ENCODE assay signal across 8 cellular contexts in the genomic region with DNA sequence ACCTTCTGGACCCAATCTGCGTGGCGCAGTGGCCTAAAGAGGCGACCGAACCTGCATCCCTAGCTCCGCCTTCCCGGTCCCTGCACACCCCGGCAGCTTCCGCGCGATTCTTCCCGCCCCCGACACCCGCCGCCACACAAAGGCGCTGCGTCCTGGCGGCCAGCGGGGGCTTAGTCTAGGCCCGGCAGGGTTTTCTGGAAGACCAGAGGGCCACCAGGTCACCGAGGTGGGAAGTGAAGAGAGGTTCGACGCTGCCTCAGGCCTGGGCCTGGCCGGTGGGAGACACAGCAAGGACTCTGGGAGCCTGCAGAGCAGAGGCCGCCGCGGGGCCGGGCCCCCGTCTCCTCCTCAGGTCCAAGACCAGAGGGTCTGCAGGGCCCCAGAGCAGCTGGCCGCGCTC.
DNase-seq lines count a peak whose midpoint lies in the region; ATAC-seq and TF ChIP-seq lines count a peak whose summit lies in the region.

No MANE protein-coding gene starts in this region.

- H3K27ac Mint-ChIP-seq in stimulated activated naive CD8-positive, alpha-beta T cell treated with anti-CD3 and anti-CD28 coated beads, Interleukin-15, amount 100 ng/mL, for 72 hours, result peak overlapping the region; percentile 92 to 96

- in situ Hi-C loops in astrocyte of the spinal cord (cut with HindIII; ENCODE audit: low sequenced_read_pairs), result no loop called here

- no peak overlapping the region for H2BK12ac ChIP-seq in mesenchymal stem cell (ENCODE audit: low read length in 2 of 2)

- no peak overlapping the region for H2BK5ac ChIP-seq in mesenchymal stem cell (ENCODE audit: low read depth, low read length, poor library complexity, severe bottlenecking)

- no peak overlapping the region for H3K4me2 ChIP-seq in mesenchymal stem cell (ENCODE audit: low read length, poor library complexity, severe bottlenecking)

- no peak overlapping the region for H2BK120ac ChIP-seq in mesenchymal stem cell (ENCODE audit: low read depth, low read length)

- H3K79me1 ChIP-seq in mesenchymal stem cell (replicated peaks; ENCODE audit: low read length, poor library complexity, severe bottlenecking), result no peaks in the 10 kb centered on the region

- H3K36me3 ChIP-seq in mesenchymal stem cell (ENCODE audit: control insufficient read depth in 1 of 2, insufficient read depth in 2 of 2, low read depth in 1 of 2, low read length in 2 of 2), result no peaks in the 10 kb centered on the region

- H3K18ac ChIP-seq in mesenchymal stem cell (ENCODE audit: low read depth in 1 of 2, low read length in 2 of 2), result peak overlapping the region; percentile 9 to 30

- H4K8ac ChIP-seq in mesenchymal stem cell (ENCODE audit: low read length), result peak overlapping the region; percentile 19

- no peak overlapping the region for H3K23ac ChIP-seq in mesenchymal stem cell (ENCODE audit: low read length in 2 of 2)

- no peak overlapping the region for H2BK15ac ChIP-seq in mesenchymal stem cell (ENCODE audit: low read depth, poor library complexity, severe bottlenecking)

- no peak for TF ChIP-seq CTCF in astrocyte of the spinal cord (IDR thresholded peaks at IDR 0.05; ENCODE audit: low read depth, low read length)

- H3K4me1 ChIP-seq in mesenchymal stem cell (ENCODE audit: control insufficient read depth, insufficient read depth, low read depth, low read length), result no peaks in the 10 kb centered on the region

- DNase-seq in RPMI7951 (ENCODE audit: low read depth) (peak; percentile 43), astrocyte of the spinal cord (ENCODE audit: low read depth, low spot score) (no peak), mesenchymal stem cell (no peak), posterior vena cava (ENCODE audit: low spot score) (no peak), NOMO-1 treated with DMSO at 0.1 percent for 48 hours (lab: John Stamatoyannopoulos, UW; ENCODE audit: unreplicated experiment) (no peak)
- peak; percentile 48 to 54 for DNase-seq in stimulated activated naive CD8-positive, alpha-beta T cell treated with anti-CD3 and anti-CD28 coated beads, Interleukin-15, amount 100 ng/mL, for 72 hours

- H3K27me3 Mint-ChIP-seq in stimulated activated naive CD8-positive, alpha-beta T cell treated with anti-CD3 and anti-CD28 coated beads, Interleukin-15, amount 100 ng/mL, for 72 hours, result no peaks in the 10 kb centered on the region

- peaks cover 43 to 50% of the 10 kb centered on the region in 2 experiments for H3K27me3 ChIP-seq in mesenchymal stem cell (ENCODE audit: control insufficient read depth in 1 of 2, insufficient read depth in 1 of 2, low read length in 2 of 2)

- H3K4me3 Mint-ChIP-seq in stimulated activated naive CD8-positive, alpha-beta T cell treated with anti-CD3 and anti-CD28 coated beads, Interleukin-15, amount 100 ng/mL, for 72 hours, result peak overlapping the region; percentile 82 to 98

- no peak overlapping the region for H2AFZ ChIP-seq in mesenchymal stem cell (ENCODE audit: low read depth, low read length)

- peaks cover 81% of the 10 kb centered on the region for H3K4me1 Mint-ChIP-seq in stimulated activated naive CD8-positive, alpha-beta T cell treated with anti-CD3 and anti-CD28 coated beads, Interleukin-15, amount 100 ng/mL, for 72 hours

- H3K9ac ChIP-seq in mesenchymal stem cell (ENCODE audit: low read length), result peak overlapping the region; percentile 63

- no peaks in the 10 kb centered on the region for H3K9me3 ChIP-seq in mesenchymal stem cell (ENCODE audit: control insufficient read depth, low read length)

- 44% methylated on average over 30 of the region's 30 CpGs for whole genome bisulfite sequencing in mesenchymal stem cell

- H3K4me3 ChIP-seq in GM08714 (ENCODE audit: low read length) (peak overlapping the region; percentile 74), astrocyte of the spinal cord (ENCODE audit: low read depth, low read length) (peak overlapping the region; percentile 2), mesenchymal stem cell (ENCODE audit: insufficient read depth in 1 of 2, low read depth in 1 of 2, low read length in 2 of 2) (peak overlapping the region in 1 of 2 experiments; percentile 47)

- H3K14ac ChIP-seq in mesenchymal stem cell (ENCODE audit: low read length in 2 of 2), result no peak overlapping the region

- ATAC-seq in stimulated activated naive CD8-positive, alpha-beta T cell treated with anti-CD3 and anti-CD28 coated beads, Interleukin-15, amount 100 ng/mL, for 72 hours, result peak; percentile 29
- no peak for ATAC-seq in HG03196 (IDR thresholded peaks at IDR 0.05; ENCODE audit: unreplicated experiment)

- H4K91ac ChIP-seq in mesenchymal stem cell (ENCODE audit: low read length), result no peak overlapping the region

- no peak overlapping the region for H3K27ac ChIP-seq in mesenchymal stem cell (ENCODE audit: low read length, poor library complexity, severe bottlenecking)

- intact Hi-C loops in posterior vena cava (cut with DNase I), result loop anchor here in 1 of 2 donors (10.0 kb wide), 2 partner anchors 243 to 283 kb away; partner anchors contain the start of gene ZNF184

- H2AK5ac ChIP-seq in mesenchymal stem cell (ENCODE audit: low read length, severe bottlenecking), result no peak overlapping the region

- no peak overlapping the region for H3K4ac ChIP-seq in mesenchymal stem cell (ENCODE audit: low read depth in 1 of 2, low read length in 2 of 2)

- no peaks in the 10 kb centered on the region for H3K9me3 Mint-ChIP-seq in stimulated activated naive CD8-positive, alpha-beta T cell treated with anti-CD3 and anti-CD28 coated beads, Interleukin-15, amount 100 ng/mL, for 72 hours

Comparison
In these comparisons a context has a peak if more than half of its experiments do, and no peak if none do; other contexts are left out.
1. DNase-seq: peak in RPMI7951 (single experiment) and stimulated activated naive CD8-positive, alpha-beta T cell treated with anti-CD3 and anti-CD28 coated beads, Interleukin-15, amount 100 ng/mL, for 72 hours (2 of 2); none in astrocyte of the spinal cord (single experiment), mesenchymal stem cell (single experiment), posterior vena cava (single experiment) and NOMO-1 treated with DMSO at 0.1 percent for 48 hours (single experiment).